ENCODE assay signal across 9 cellular contexts in genomic region chr19:48393559-48394330, GRCh38. TPM values are rescaled to one million over a fixed set of nuclear protein-coding genes. Genes with fewer than 3 reads are reported as not detected.
DNase-seq lines count a peak whose midpoint lies in the region; ATAC-seq, FAIRE-seq and TF ChIP-seq lines count a peak whose summit lies in the region.
"Had no signal": no experiment of that assay in that cellular context is flagged by ENCODE, and none has a peak within 500 bp of the region (broad histone marks: within the 10 kb centered on the region; RNA-seq: fewer than 3 reads in every experiment).

Gene GRIN2D, plus strand, starts transcription at chr19:48393668. Its CDS starts 4,725 bp downstream, at chr19:48398393.

- ATAC-seq in naive B cell (ENCODE audit: low read depth in 2 of 2) = peak; percentile 12 to 22
- no peak for ATAC-seq in GM21526 (IDR thresholded peaks at IDR 0.05; ENCODE audit: low FRiP score, unreplicated experiment)
- no peak for ATAC-seq in HG03442 (IDR thresholded peaks at IDR 0.05; ENCODE audit: unreplicated experiment)
- ATAC-seq in HG02885 (IDR thresholded peaks at IDR 0.05; ENCODE audit: poor library complexity, unreplicated experiment) = no peak

- peaks cover 11 to 50% (median 44%) of the 10 kb centered on the region in 3 donors for H3K27me3 Mint-ChIP-seq in naive B cell

- FAIRE-seq in D721Med (lab: Jason Lieb, UNC) = no peak

- H2AFZ ChIP-seq in Karpas-422 (ENCODE audit: low read length) = no peak within 1 kb of the TSS

- peaks cover 7% of the 10 kb centered on the region for H3K4me1 ChIP-seq in Karpas-422 (ENCODE audit: low read length)

- no peak within 1 kb of the TSS; the same call in 1 of the 2 replicates for H3K9ac ChIP-seq in Karpas-422 (ENCODE audit: low read length)

- no peaks in the 10 kb centered on the region for H3K9me2 ChIP-seq in Karpas-422 (replicated peaks; ENCODE audit: insufficient read depth, low read length)

- no peak within 1 kb of the TSS for H3K4me2 ChIP-seq in Karpas-422 (ENCODE audit: low read depth, low read length, poor library complexity, severe bottlenecking)

- H3K27ac Mint-ChIP-seq in naive B cell = peak within 1 kb of the TSS; percentile 21 to 91 (median 78)

- H3K4me3 ChIP-seq in astrocyte of the cerebellum (ENCODE audit: low read depth, low read length) = peak within 1 kb of the TSS; percentile 25
- H3K4me3 ChIP-seq in Karpas-422 (ENCODE audit: low read length) = no peak within 1 kb of the TSS
- H3K4me3 ChIP-seq: lung had no signal

- H3K36me3 Mint-ChIP-seq in naive B cell = peaks cover 0 to 12% of the 10 kb centered on the region in 2 donors

- 0 out of 2 replicates have a peak, but pooled peaks cover under 1% of the 10 kb centered on the region for H3K36me3 ChIP-seq in Karpas-422 (ENCODE audit: insufficient read depth, low read length)

- no peaks in the 10 kb centered on the region for H3K27me3 ChIP-seq in Karpas-422 (ENCODE audit: low read length)

- in situ Hi-C loops in astrocyte of the cerebellum (cut with HindIII; ENCODE audit: low sequenced_read_pairs) = no loop called here

- peak; percentile 12 for TF ChIP-seq CTCF in D721Med (IDR thresholded peaks at IDR 0.05; ENCODE audit: insufficient read depth, missing control alignments)
- no peak for TF ChIP-seq CTCF in astrocyte of the cerebellum (IDR thresholded peaks at IDR 0.05; ENCODE audit: low read depth, low read length, missing control alignments)

- H3K9me3 ChIP-seq in Karpas-422 (ENCODE audit: low read length) = no peaks in the 10 kb centered on the region

- peaks cover 0 to 3% (median 0%) of the 10 kb centered on the region in 7 donors for H3K9me3 Mint-ChIP-seq in naive B cell

- H3K4me3 Mint-ChIP-seq in naive B cell = peak within 1 kb of the TSS; percentile 35 to 95 (median 78)

- DNase-seq in D721Med (ENCODE audit: insufficient read length, low spot score) (peak; percentile 73), Kasumi-1 (lab: John Stamatoyannopoulos, UW) (peak; percentile 10 to 13), astrocyte of the cerebellum (ENCODE audit: low read depth) (no peak), naive B cell (peak; percentile 34), Karpas-422 (no peak)

- peaks cover 20% of the 10 kb centered on the region for H3K79me2 ChIP-seq in Karpas-422 (ENCODE audit: low read length)

- H3K27ac ChIP-seq in Karpas-422 (ENCODE audit: low read length) = no peak within 1 kb of the TSS

- peaks cover 55 to 69% (median 60%) of the 10 kb centered on the region in 3 donors for H3K4me1 Mint-ChIP-seq in naive B cell

- no peaks in the 10 kb centered on the region for H4K20me1 ChIP-seq in Karpas-422 (ENCODE audit: insufficient read depth, low read depth, low read length)

RNA-seq across cellular contexts. Expression of gene GRIN2D, which starts in this region (rescaled TPM):
- not detected for polyA plus RNA-seq in naive B cell (ENCODE audit: low read depth in 6 of 6)
- total RNA-seq in Karpas-422 (2014; rRNA removed; shearing (Covaris generic); ENCODE audit: low replicate concordance) = not detected in 2 replicates

Comparison
In these comparisons a context has a peak if more than half of its experiments do, and no peak if none do; other contexts are left out.
1. Peak in DNase-seq and ATAC-seq in naive B cell; RNA of the gene not detected or under 1 TPM.
2. DNase-seq: peak in D721Med (single experiment) and Kasumi-1 (2 of 2); none in astrocyte of the cerebellum (single experiment) and Karpas-422 (single experiment).